ENCODE assay signal across 1 cellular context in genomic region chr16:87930456-87930855, GRCh38.
TF ChIP-seq lines count a peak whose summit lies in the region.

No MANE protein-coding gene starts in this region.

TF ChIP-seq in HepG2, 621 proteins besides CTCF, POLR2A, EP300 and RAD21:
- TF ChIP-seq RXRA (CRISPR knock-in tag; IDR thresholded peaks at IDR 0.05), result no peak
- no peak for TF ChIP-seq MAFK (conservative IDR thresholded peaks at IDR 0.05 in 1 of 2, IDR thresholded peaks at IDR 0.05 in 1 of 2; ENCODE audit: low read length in 2 of 2)
- no peak for TF ChIP-seq TRIM22 (IDR thresholded peaks at IDR 0.05)
- TF ChIP-seq ZBTB38 (CRISPR knock-in tag; IDR thresholded peaks at IDR 0.05), result peak; percentile 37
- 0 out of 2 replicates have a peak, but pooled peaks have one; percentile 28 for TF ChIP-seq BORCS8-MEF2B (CRISPR knock-in tag; IDR thresholded peaks at IDR 0.05)
- peak; percentile 41 for TF ChIP-seq STAG1 (CRISPR knock-in tag; IDR thresholded peaks at IDR 0.05)
- no peak for TF ChIP-seq ZNF546 (CRISPR knock-in tag; conservative IDR thresholded peaks at IDR 0.05)
- peak; percentile 32 for TF ChIP-seq ZNF687 (CRISPR knock-in tag; IDR thresholded peaks at IDR 0.05)
- TF ChIP-seq MAZ (IDR thresholded peaks at IDR 0.05; ENCODE audit: borderline replicate concordance, low read depth, low read length), result no peak
- no peak for TF ChIP-seq MAZ (CRISPR knock-in tag; IDR thresholded peaks at IDR 0.05; ENCODE audit: low read depth)
- 0 out of 2 replicates have a peak, but pooled peaks have one; percentile 51 for TF ChIP-seq IRF9 (CRISPR knock-in tag; IDR thresholded peaks at IDR 0.05; ENCODE audit: borderline replicate concordance)
- TF ChIP-seq SNAPC5 (CRISPR knock-in tag; IDR thresholded peaks at IDR 0.05; ENCODE audit: borderline replicate concordance), result no peak
- TF ChIP-seq AGO2 (optimal IDR thresholded peaks at IDR 0.05; ENCODE audit: low read depth, low read length), result peak; percentile 34
- TF ChIP-seq FOSL2 (CRISPR knock-in tag; IDR thresholded peaks at IDR 0.05), result no peak
- no peak for TF ChIP-seq FOXP1 (IDR thresholded peaks at IDR 0.05)
- no peak for TF ChIP-seq FOXP1 (CRISPR knock-in tag; IDR thresholded peaks at IDR 0.05)
- 0 out of 2 replicates have a peak, but pooled peaks have one; percentile 28 for TF ChIP-seq ZNF280B (CRISPR knock-in tag; IDR thresholded peaks at IDR 0.05; ENCODE audit: borderline replicate concordance)
- TF ChIP-seq KDM3A (CRISPR knock-in tag; IDR thresholded peaks at IDR 0.05; ENCODE audit: low read depth), result no peak
- TF ChIP-seq AKAP8 (CRISPR knock-in tag; IDR thresholded peaks at IDR 0.05), result peak; percentile 63; the same call in 1 of the 2 replicates
- TF ChIP-seq ZNF468 (CRISPR knock-in tag; IDR thresholded peaks at IDR 0.05), result no peak
- TF ChIP-seq POLR2G (IDR thresholded peaks at IDR 0.05; ENCODE audit: low read depth, low read length), result no peak
- no peak for TF ChIP-seq SCMH1 (CRISPR knock-in tag; IDR thresholded peaks at IDR 0.05; ENCODE audit: borderline replicate concordance)
- TF ChIP-seq ZNF768 (CRISPR knock-in tag; IDR thresholded peaks at IDR 0.05), result 0 out of 2 replicates have a peak, but pooled peaks have one; percentile 13
- TF ChIP-seq SNRNP70 (IDR thresholded peaks at IDR 0.05; ENCODE audit: low read depth, low read length), result no peak
- no peak for TF ChIP-seq ZNF75D (CRISPR knock-in tag; IDR thresholded peaks at IDR 0.05; ENCODE audit: borderline replicate concordance)
- TF ChIP-seq ZNF749 (CRISPR knock-in tag; IDR thresholded peaks at IDR 0.05; ENCODE audit: borderline replicate concordance), result no peak
- no peak for TF ChIP-seq ZNF275 (CRISPR knock-in tag; IDR thresholded peaks at IDR 0.05; ENCODE audit: borderline replicate concordance)
- no peak for TF ChIP-seq TIGD3 (CRISPR knock-in tag; IDR thresholded peaks at IDR 0.05; ENCODE audit: borderline replicate concordance)
- TF ChIP-seq ZNF24 (IDR thresholded peaks at IDR 0.05), result no peak
- 0 out of 2 replicates have a peak, but pooled peaks have one; percentile 43 for TF ChIP-seq EEA1 (CRISPR knock-in tag; IDR thresholded peaks at IDR 0.05; ENCODE audit: borderline replicate concordance)
- TF ChIP-seq ZNF362 (CRISPR knock-in tag; IDR thresholded peaks at IDR 0.05; ENCODE audit: borderline replicate concordance), result peak; percentile 95
- no peak for TF ChIP-seq ARNT2 (CRISPR knock-in tag; IDR thresholded peaks at IDR 0.05; ENCODE audit: low read depth)
